Comparison of ENCODE assay signal across 23 cellular contexts in the genomic region with DNA sequence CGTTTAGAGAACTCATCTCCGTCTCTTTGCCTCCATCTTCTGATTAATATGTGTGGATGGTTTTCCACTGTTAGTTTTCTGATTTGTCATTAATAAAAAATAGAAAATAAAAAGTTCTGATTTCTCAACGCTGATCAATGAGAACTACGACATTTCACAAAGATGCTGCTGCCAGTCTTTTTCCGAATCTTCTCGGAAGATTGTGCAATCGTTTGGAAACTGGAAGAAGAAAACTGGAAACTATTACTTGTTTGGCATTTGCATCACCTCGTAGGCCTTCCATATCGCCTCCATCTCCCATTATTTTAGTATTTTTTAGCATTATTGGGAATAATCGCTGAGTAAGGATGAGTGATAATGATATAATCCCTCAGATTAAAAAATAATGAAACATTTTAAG.
"Had no signal": no experiment of that assay in that cellular context is flagged by ENCODE, and none has a peak within 500 bp of the region (broad histone marks: within the 10 kb centered on the region; RNA-seq: fewer than 3 reads in every experiment).

No MANE protein-coding gene starts in this region.

- H3K27me3 Mint-ChIP-seq: activated B cell treated with CpG ODN at 0.5 μM for 24 hours; activated naive CD8-positive, alpha-beta T cell treated with anti-CD3 and anti-CD28 coated beads, Interleukin-2, amount 50 U/mL, for 24 hours; effector memory CD8-positive, alpha-beta T cell; naive thymus-derived CD4-positive, alpha-beta T cell; T-cell had no signal

- DNase-seq: activated B cell treated with CpG ODN at 0.5 μM for 24 hours; activated CD4-positive, alpha-beta T cell treated with anti-CD3 and anti-CD28 coated beads for 4 hours; activated CD4-positive, alpha-beta T cell treated with anti-CD3 and anti-CD28 coated beads, Interleukin-2, amount 50 U/mL, for 48 hours; activated CD8-positive, alpha-beta memory T cell treated with anti-CD3 and anti-CD28 coated beads, Interleukin-2, amount 50 U/mL, for 48 hours; activated naive CD4-positive, alpha-beta T cell treated with anti-CD3 and anti-CD28 coated beads for 36 hours; activated naive CD8-positive, alpha-beta T cell treated with anti-CD3 and anti-CD28 coated beads, Interleukin-2, amount 50 U/mL, for 24 hours; activated T-cell treated with anti-CD3 and anti-CD28 coated beads, Interleukin-2, amount 50 U/mL, for 4 hours; anterior cingulate cortex; central memory CD4-positive, alpha-beta T cell; effector memory CD8-positive, alpha-beta T cell; kidney; lower lobe of right lung; naive thymus-derived CD4-positive, alpha-beta T cell; occipital lobe; stimulated activated CD4-positive, alpha-beta T cell treated with anti-CD3 and anti-CD28 coated beads, Interleukin-4, amount 100 ng/mL, for 24 hours; stimulated activated naive CD4-positive, alpha-beta T cell treated with Interleukin-2 at 50 U/mL for 16 hours; substantia nigra; T-cell; T-helper 9 cell; transverse colon had no signal

- H3K4me3 ChIP-seq: lower lobe of right lung, transverse colon had no signal

- H3K4me1 ChIP-seq: lower lobe of right lung had no signal

- H3K27me3 ChIP-seq: transverse colon had no signal

- H3K9me3 ChIP-seq: lower lobe of right lung, transverse colon had no signal

- ATAC-seq: activated naive CD8-positive, alpha-beta T cell treated with anti-CD3 and anti-CD28 coated beads, Interleukin-2, amount 50 U/mL, for 24 hours; activated T-cell treated with anti-CD3 and anti-CD28 coated beads, Interleukin-2, amount 50 U/mL, for 4 hours; effector memory CD8-positive, alpha-beta T cell; esophagus mucosa; naive thymus-derived CD4-positive, alpha-beta T cell; T-cell had no signal

- H3K36me3 ChIP-seq: lower lobe of right lung, transverse colon had no signal

- H3K36me3 Mint-ChIP-seq: brain, T-cell had no signal

- H3K4me3 Mint-ChIP-seq: activated B cell treated with CpG ODN at 0.5 μM for 24 hours; activated naive CD4-positive, alpha-beta T cell treated with anti-CD3 and anti-CD28 coated beads for 36 hours; activated naive CD8-positive, alpha-beta T cell treated with anti-CD3 and anti-CD28 coated beads, Interleukin-2, amount 50 U/mL, for 24 hours; activated T-cell treated with anti-CD3 and anti-CD28 coated beads, Interleukin-2, amount 50 U/mL, for 4 hours; brain; effector memory CD8-positive, alpha-beta T cell; naive thymus-derived CD4-positive, alpha-beta T cell; neural crest cell; T-cell had no signal

- H3K27ac Mint-ChIP-seq: activated B cell treated with CpG ODN at 0.5 μM for 24 hours; activated naive CD4-positive, alpha-beta T cell treated with anti-CD3 and anti-CD28 coated beads for 36 hours; activated naive CD8-positive, alpha-beta T cell treated with anti-CD3 and anti-CD28 coated beads, Interleukin-2, amount 50 U/mL, for 24 hours; brain; effector memory CD8-positive, alpha-beta T cell; naive thymus-derived CD4-positive, alpha-beta T cell; T-cell had no signal
